Comparison of ENCODE assay signal across 8 cellular contexts in the genomic region with DNA sequence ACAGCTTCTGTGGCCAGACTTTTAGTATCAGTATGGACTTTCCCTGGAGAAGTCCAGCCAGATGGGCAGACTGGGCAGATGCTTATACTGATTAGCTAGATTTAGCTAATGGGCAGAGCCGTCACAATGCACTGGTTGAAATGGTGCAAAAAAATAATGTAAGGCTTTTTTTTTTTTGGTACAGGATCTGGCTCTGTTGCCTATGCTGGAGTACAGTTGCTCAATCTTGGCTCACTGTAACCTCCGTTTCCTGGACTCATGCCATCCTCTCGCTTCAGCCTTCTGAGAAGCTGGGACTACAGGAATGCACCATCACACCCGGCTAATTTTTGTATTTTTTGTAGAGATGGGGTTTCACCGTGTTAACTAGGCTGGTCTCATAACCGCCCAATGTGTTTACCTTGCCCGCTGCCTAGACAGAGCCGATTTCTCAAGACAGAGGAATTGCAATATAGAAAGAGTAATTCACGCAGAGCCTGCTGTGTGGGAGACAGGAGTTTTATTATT. TPM values are rescaled to one million over a fixed set of nuclear protein-coding genes. Genes with fewer than 3 reads are reported as not detected.
A peak's percentile ranks its signal among the peaks of the same experiment; 100 is the strongest.
DNase-seq lines count a peak whose midpoint lies in the region; ATAC-seq and TF ChIP-seq lines count a peak whose summit lies in the region.

No MANE protein-coding gene starts in this region.

- no peak for TF ChIP-seq CTCF in astrocyte of the cerebellum (IDR thresholded peaks at IDR 0.05; ENCODE audit: low read depth, low read length, missing control alignments)
- TF ChIP-seq CTCF in kidney epithelial cell (IDR thresholded peaks at IDR 0.05; ENCODE audit: insufficient read depth, low read length, poor library complexity, severe bottlenecking): no peak

- no peaks in the 10 kb centered on the region for H3K9me3 ChIP-seq in thymus (ENCODE audit: control insufficient read depth)

- no peak for ATAC-seq in HG02938 (IDR thresholded peaks at IDR 0.05; ENCODE audit: unreplicated experiment)

- peak overlapping the region; percentile 60 for H3K27ac ChIP-seq in thymus (ENCODE audit: low read depth)

- H3K4me1 ChIP-seq in thymus (ENCODE audit: control insufficient read depth, insufficient read depth, low read length): no peaks in the 10 kb centered on the region

- no peak overlapping the region for H3K4me3 ChIP-seq in astrocyte of the cerebellum (ENCODE audit: low read depth, low read length)
- H3K4me3 ChIP-seq in kidney epithelial cell (ENCODE audit: low read depth, low read length): no peak overlapping the region
- no peak overlapping the region for H3K4me3 ChIP-seq in thymus (ENCODE audit: low read length)

- peak; percentile 74 for DNase-seq in DMS 273 (lab: John Stamatoyannopoulos, UW; ENCODE audit: unreplicated experiment)
- no peak for DNase-seq in DMS 273 treated with DMSO at 0.1 percent for 48 hours (lab: John Stamatoyannopoulos, UW)
- peak; percentile 89 for DNase-seq in astrocyte of the cerebellum (ENCODE audit: low read depth)
- DNase-seq in kidney epithelial cell (ENCODE audit: low read depth): peak; percentile 49
- DNase-seq in stimulated activated CD4-positive, alpha-beta T cell treated with anti-CD3 and anti-CD28 coated beads, Interleukin-2, amount 100 ng/mL, for 48 hours: no peak
- no peak for DNase-seq in NCI-H1930 (lab: John Stamatoyannopoulos, UW)

- in situ Hi-C loops in astrocyte of the cerebellum (cut with HindIII; ENCODE audit: low sequenced_read_pairs): no loop called here

- WGBS in thymus: 77% methylated on average over 9 of the region's 9 CpGs

- H3K27me3 ChIP-seq in kidney epithelial cell (ENCODE audit: control insufficient read depth, insufficient read depth, low read length) (no peaks in the 10 kb centered on the region), thymus (ENCODE audit: control insufficient read depth, insufficient read depth) (no peaks in the 10 kb centered on the region)

- no peaks in the 10 kb centered on the region for H3K36me3 ChIP-seq in kidney epithelial cell (ENCODE audit: control insufficient read depth, insufficient read depth, low read length)
- no peaks in the 10 kb centered on the region for H3K36me3 ChIP-seq in thymus (ENCODE audit: control insufficient read depth, insufficient read depth)

RNA-seq across cellular contexts. Expression of gene KIFC1, which starts 16.4 kb away (rescaled TPM):
- 8.4 and 10.3 TPM in 2 replicates for total RNA-seq in kidney epithelial cell
- polyA plus RNA-seq in thymus: 5.5 TPM

RNA-seq across cellular contexts. Expression of gene PHF1, which starts 35.6 kb away (rescaled TPM):
- total RNA-seq in kidney epithelial cell: 27.9 and 28.0 TPM in 2 replicates
- 141 TPM for polyA plus RNA-seq in thymus

RNA-seq across cellular contexts. Expression of gene CUTA, which starts 42.7 kb away (rescaled TPM):
- total RNA-seq in kidney epithelial cell: 226 and 227 TPM in 2 replicates
- polyA plus RNA-seq in thymus: 199 TPM

RNA-seq across cellular contexts. Expression of gene SYNGAP1, which starts 44.7 kb away (rescaled TPM):
- total RNA-seq in kidney epithelial cell: 3.3 and 4.2 TPM in 2 replicates
- 26.7 TPM for polyA plus RNA-seq in thymus

RNA-seq across cellular contexts. Expression of gene DAXX, which starts 52.4 kb away (rescaled TPM):
- total RNA-seq in kidney epithelial cell: 44.4 and 53.7 TPM in 2 replicates
- polyA plus RNA-seq in thymus: 48.1 TPM

Comparison
In these comparisons a context has a peak if more than half of its experiments do, and no peak if none do; other contexts are left out.
1. DNase-seq: peak in DMS 273 (single experiment), astrocyte of the cerebellum (single experiment) and kidney epithelial cell (single experiment); none in DMS 273 treated with DMSO at 0.1 percent for 48 hours (single experiment), stimulated activated CD4-positive, alpha-beta T cell treated with anti-CD3 and anti-CD28 coated beads, Interleukin-2, amount 100 ng/mL, for 48 hours (0 of 2) and NCI-H1930 (0 of 2).